Comparison of ENCODE assay signal across 16 cellular contexts in genomic region chr7:137642467-137642866, GRCh38.
DNase-seq lines count a peak whose midpoint lies in the region; ATAC-seq, FAIRE-seq and TF ChIP-seq lines count a peak whose summit lies in the region.
"Had no signal": no experiment of that assay in that cellular context is flagged by ENCODE, and none has a peak within 500 bp of the region (broad histone marks: within the 10 kb centered on the region; RNA-seq: fewer than 3 reads in every experiment).

No MANE protein-coding gene starts in this region.

- H3K79me2 ChIP-seq in GM12878 (ENCODE audit: control insufficient read depth, insufficient read depth, low read length) (no peaks in the 10 kb centered on the region), neural progenitor cell (ENCODE audit: low read depth) (no peaks in the 10 kb centered on the region)

- TF ChIP-seq RAD21 in GM12878 (IDR thresholded peaks at IDR 0.05; ENCODE audit: insufficient read depth, low read depth, low read length), result no peak

- H3K4me3 ChIP-seq in breast epithelium (no peak overlapping the region), GM12878 (no peak overlapping the region), neural progenitor cell (no peak overlapping the region)
- H3K4me3 ChIP-seq: thoracic aorta had no signal

- H3K27ac Mint-ChIP-seq in MCF 10A (ENCODE audit: low read depth, unreplicated experiment), result no peak overlapping the region
- no peak overlapping the region for H3K27ac Mint-ChIP-seq in neural progenitor cell
- H3K27ac Mint-ChIP-seq: effector memory CD8-positive, alpha-beta T cell; progenitor cell of endocrine pancreas had no signal

- 25% methylated on average over 2 of the region's 2 CpGs for WGBS in GM12878 (ENCODE audit: insufficient coverage, insufficient replicate concordance, low lambda C conversion rate, missing lambda C conversion rate)

- H3K9ac ChIP-seq in GM12878 (ENCODE audit: control insufficient read depth, insufficient read depth, low read length), result no peak overlapping the region
- no peak overlapping the region for H3K9ac ChIP-seq in neural progenitor cell

- POLR2A ChIA-PET in MCF 10A (lab: Yijun Ruan, JAX), result no interaction called here
- POLR2A ChIA-PET in GM12878 (lab: Charles Lee), result no interaction called here

- no peak overlapping the region for H3K27ac ChIP-seq in breast epithelium
- H3K27ac ChIP-seq in GM12878 (ENCODE audit: control insufficient read depth, insufficient read depth), result no peak overlapping the region
- H3K27ac ChIP-seq in neural progenitor cell, result no peak overlapping the region
- H3K27ac ChIP-seq: thoracic aorta, WERI-Rb-1 had no signal

- peaks cover 0 to 10% of the 10 kb centered on the region in 2 donors for H3K27me3 ChIP-seq in breast epithelium
- no peaks in the 10 kb centered on the region for H3K27me3 ChIP-seq in GM12878 (replicated peaks in 1 of 2; ENCODE audit: control insufficient read depth in 2 of 2, insufficient read depth in 2 of 2, low read length in 1 of 2)
- H3K27me3 ChIP-seq in neural progenitor cell, result no peaks in the 10 kb centered on the region

- no peak overlapping the region for H3K4me3 Mint-ChIP-seq in MCF 10A (ENCODE audit: unreplicated experiment)
- H3K4me3 Mint-ChIP-seq in neural progenitor cell, result no peak overlapping the region
- H3K4me3 Mint-ChIP-seq: effector memory CD8-positive, alpha-beta T cell had no signal

- H3K4me2 ChIP-seq in GM12878 (ENCODE audit: control insufficient read depth, insufficient read depth), result no peak overlapping the region
- no peak overlapping the region for H3K4me2 ChIP-seq in neural progenitor cell

- BruUV-seq in MCF 10A (replicated peaks; lab: Mats Ljungman, UMichigan) (no TSS peak), GM12878 (replicated peaks; lab: Mats Ljungman, UMichigan) (no TSS peak)

- H3K4me1 Mint-ChIP-seq in MCF 10A (ENCODE audit: insufficient read depth, unreplicated experiment) (peaks cover 5% of the 10 kb centered on the region), neural progenitor cell (no peaks in the 10 kb centered on the region)

- CTCF ChIA-PET in MCF 10A (lab: Yijun Ruan, JAX) (interaction anchor here (0.7 to 1.9 kb wide), 3 partner anchors 11 to 257 kb away, joined by 3 to 6 read pairs (median 5); no protein-coding TSS in a partner anchor), GM12878 (lab: Yijun Ruan, JAX) (interaction anchor here (0.6 to 1.5 kb wide), 2 partner anchors 13 to 16 kb away, joined by 3 to 7 read pairs; no protein-coding TSS in a partner anchor)

- H3K36me3 ChIP-seq in breast epithelium, result no peaks in the 10 kb centered on the region
- no peaks in the 10 kb centered on the region for H3K36me3 ChIP-seq in GM12878 (ENCODE audit: control insufficient read depth in 2 of 2, insufficient read depth in 2 of 2, low read length in 1 of 2)
- no peaks in the 10 kb centered on the region for H3K36me3 ChIP-seq in neural progenitor cell
- H3K36me3 ChIP-seq: thoracic aorta, WERI-Rb-1 had no signal

- intact Hi-C loops in MCF 10A (cut with micrococcal nuclease), result no loop called here
- intact Hi-C loops in breast epithelium (cut with DNase I; ENCODE audit: low total_unique reads), result no loop called here
- intact Hi-C loops in GM12878 (cut with micrococcal nuclease; ENCODE audit: unreplicated experiment), result no loop called here

- H3K4me1 ChIP-seq in breast epithelium, result no peaks in the 10 kb centered on the region
- H3K4me1 ChIP-seq in GM12878 (ENCODE audit: control insufficient read depth, insufficient read depth, low read length), result no peaks in the 10 kb centered on the region
- H3K4me1 ChIP-seq in neural progenitor cell, result no peaks in the 10 kb centered on the region

- H3K27me3 Mint-ChIP-seq in MCF 10A (ENCODE audit: insufficient read depth, unreplicated experiment) (peaks cover 12% of the 10 kb centered on the region), neural progenitor cell (ENCODE audit: insufficient read depth, low read depth) (peaks cover 4% of the 10 kb centered on the region)

- no peak for TF ChIP-seq CTCF in MCF 10A (IDR thresholded peaks at IDR 0.05; ENCODE audit: unreplicated experiment)
- TF ChIP-seq CTCF in breast epithelium (IDR thresholded peaks at IDR 0.05), result no peak
- TF ChIP-seq CTCF in GM12878 (IDR thresholded peaks at IDR 0.05 in 2 of 3, conservative IDR thresholded peaks at IDR 0.05 in 1 of 3; ENCODE audit: control insufficient read depth in 2 of 3, extremely low read depth in 1 of 3, insufficient read depth in 1 of 3, low read depth in 3 of 3, low read length in 3 of 3), result no peak
- TF ChIP-seq CTCF in neural progenitor cell (IDR thresholded peaks at IDR 0.05), result no peak

- H3K9me3 Mint-ChIP-seq in MCF 10A (ENCODE audit: unreplicated experiment), result no peaks in the 10 kb centered on the region
- peaks cover 5% of the 10 kb centered on the region for H3K9me3 Mint-ChIP-seq in neural progenitor cell
- H3K9me3 Mint-ChIP-seq: effector memory CD8-positive, alpha-beta T cell had no signal

- no peaks in the 10 kb centered on the region for H3K36me3 Mint-ChIP-seq in MCF 10A (ENCODE audit: insufficient read depth, unreplicated experiment)
- no peaks in the 10 kb centered on the region for H3K36me3 Mint-ChIP-seq in neural progenitor cell

- DNase-seq in MCF 10A (ENCODE audit: unreplicated experiment) (peak; percentile 71), breast epithelium (ENCODE audit: low spot score in 2 of 2) (no peak), NCI-H146 (lab: John Stamatoyannopoulos, UW) (peak; percentile 79), GM12878 (ENCODE audit: low read depth, low spot score) (no peak), stromal cell of bone marrow (ENCODE audit: low read depth) (peak; percentile 28), neural progenitor cell (ENCODE audit: low spot score) (no peak), T-helper 2 cell (no peak)
- DNase-seq: activated gamma-delta T cell; effector memory CD8-positive, alpha-beta T cell; left cardiac atrium; NCI-H2029; WERI-Rb-1 had no signal

- H3K9me3 ChIP-seq in breast epithelium, result no peaks in the 10 kb centered on the region
- no peaks in the 10 kb centered on the region; the same call in 2 of the 3 replicates for H3K9me3 ChIP-seq in GM12878 (replicated peaks; ENCODE audit: control insufficient read depth, insufficient read depth, low read length)
- no peaks in the 10 kb centered on the region for H3K9me3 ChIP-seq in neural progenitor cell (ENCODE audit: low read depth)
- H3K9me3 ChIP-seq: thoracic aorta had no signal

- H4K20me1 ChIP-seq in GM12878 (ENCODE audit: control insufficient read depth, insufficient read depth), result no peaks in the 10 kb centered on the region
- H4K20me1 ChIP-seq in neural progenitor cell (ENCODE audit: low read depth), result no peaks in the 10 kb centered on the region

- in situ Hi-C loops in GM12878 (cut with MboI), result no loop called here

- SMC1A ChIA-PET in GM12878 (lab: Charles Lee; ENCODE audit: uncharacterized antibody, unreplicated experiment), result no interaction called here

- H2AFZ ChIP-seq in GM12878 (ENCODE audit: control insufficient read depth, low read depth, low read length), result no peak overlapping the region
- no peak overlapping the region for H2AFZ ChIP-seq in neural progenitor cell (replicated peaks)

- TF ChIP-seq POLR2A in breast epithelium (IDR thresholded peaks at IDR 0.05) (no peak), GM12878 (IDR thresholded peaks at IDR 0.05; ENCODE audit: low read depth, low read length) (no peak)

- no peak for FAIRE-seq in GM12878 (lab: Jason Lieb, UNC)
- FAIRE-seq: bronchial epithelial cell had no signal

- no peak for TF ChIP-seq EP300 in GM12878 (IDR thresholded peaks at IDR 0.05; ENCODE audit: borderline replicate concordance in 1 of 2, control insufficient read depth in 1 of 2, low read depth in 2 of 2, low read length in 2 of 2)

- RAD21 ChIA-PET in GM12878 (lab: Charles Lee; ENCODE audit: unreplicated experiment), result interaction anchor here (0.6 kb wide), 1 partner anchor 924 kb away, joined by 4 read pairs; no protein-coding TSS in a partner anchor

- no peaks in the 10 kb centered on the region for H3F3A ChIP-seq in neural progenitor cell (ENCODE audit: low read depth)

- ATAC-seq in GM12878, result no peak
- no peak for ATAC-seq in HG03571 (IDR thresholded peaks at IDR 0.05; ENCODE audit: unreplicated experiment)
- ATAC-seq: effector memory CD8-positive, alpha-beta T cell; left cardiac atrium had no signal

TF ChIP-seq in GM12878, 131 proteins besides CTCF, POLR2A, EP300 and RAD21:
- peak; percentile 54; the same call in 1 of the 2 replicates for TF ChIP-seq MTA2 (IDR thresholded peaks at IDR 0.05; ENCODE audit: low read depth)
- TF ChIP-seq RAD51 (IDR thresholded peaks at IDR 0.05), result no peak
- TF ChIP-seq ZNF622 (IDR thresholded peaks at IDR 0.05), result no peak

Comparison
In these comparisons a context has a peak if more than half of its experiments do, and no peak if none do; other contexts are left out.
1. DNase-seq: peak in MCF 10A (single experiment), NCI-H146 (single experiment) and stromal cell of bone marrow (single experiment); none in breast epithelium (0 of 2), GM12878 (single experiment), neural progenitor cell (single experiment) and T-helper 2 cell (0 of 5).